ENCODE assay signal across 8 cellular contexts in genomic region chr5:109693535-109694152, GRCh38. TPM values are rescaled to one million over a fixed set of nuclear protein-coding genes. Genes with fewer than 3 reads are reported as not detected.
DNase-seq lines count a peak whose midpoint lies in the region; ATAC-seq and TF ChIP-seq lines count a peak whose summit lies in the region.

No MANE protein-coding gene starts in this region.

- H3K9me3 Mint-ChIP-seq in activated T-cell treated with anti-CD3 and anti-CD28 coated beads, Interleukin-2, amount 50 U/mL, for 72 hours, result no peaks in the 10 kb centered on the region
- no peaks in the 10 kb centered on the region for H3K9me3 Mint-ChIP-seq in activated B cell treated with CpG ODN at 0.5 μM for 24 hours

- peaks cover 1 to 2% of the 10 kb centered on the region in 2 donors for H3K36me3 Mint-ChIP-seq in activated T-cell treated with anti-CD3 and anti-CD28 coated beads, Interleukin-2, amount 50 U/mL, for 72 hours (ENCODE audit: insufficient read depth in 2 of 2)
- H3K36me3 Mint-ChIP-seq in activated B cell treated with CpG ODN at 0.5 μM for 24 hours (ENCODE audit: low read depth), result peaks cover 7% of the 10 kb centered on the region

- no peak for TF ChIP-seq CTCF in activated B cell treated with CpG ODN at 0.5 μM for 24 hours (IDR thresholded peaks at IDR 0.05)

- POLR2A ChIA-PET in activated B cell treated with CpG ODN at 0.5 μM for 24 hours (lab: Charles Lee), result interaction anchor here (0.8 kb wide), 1 partner anchor 284 kb away, joined by 5 read pairs; the partner anchor contains the start of gene PJA2

- no peak for DNase-seq in activated T-cell treated with anti-CD3 and anti-CD28 coated beads, Interleukin-2, amount 50 U/mL, for 72 hours
- no peak for DNase-seq in activated T-cell treated with anti-CD3 and anti-CD28 coated beads, Interleukin-2, amount 50 U/mL, for 1 hour
- DNase-seq in activated B cell treated with CpG ODN at 0.5 μM for 24 hours (no peak), COR-L47 (lab: John Stamatoyannopoulos, UW) (no peak), NCI-H345 treated with DMSO at 0.1 percent for 48 hours (lab: John Stamatoyannopoulos, UW; ENCODE audit: unreplicated experiment) (no peak)
- no peak for DNase-seq in stimulated activated CD4-positive, alpha-beta T cell treated with anti-CD3 and anti-CD28 coated beads, Interleukin-4, amount 100 ng/mL, for 4 hours

- no peaks in the 10 kb centered on the region for H3K36me3 ChIP-seq in iPS-18a (ENCODE audit: control insufficient read depth, low read depth, low read length)

- peaks cover 75% of the 10 kb centered on the region for H3K4me1 Mint-ChIP-seq in activated T-cell treated with anti-CD3 and anti-CD28 coated beads, Interleukin-2, amount 50 U/mL, for 72 hours (ENCODE audit: low read depth)
- H3K4me1 Mint-ChIP-seq in activated B cell treated with CpG ODN at 0.5 μM for 24 hours, result peaks cover 81% of the 10 kb centered on the region

- peaks cover 52% of the 10 kb centered on the region for H3K4me1 ChIP-seq in iPS-18a (ENCODE audit: control insufficient read depth, low read depth, low read length)

- no peaks in the 10 kb centered on the region for H3K27me3 ChIP-seq in iPS-18a (ENCODE audit: control insufficient read depth, insufficient read depth, low read length)

- peak overlapping the region; percentile 88 for H3K27ac Mint-ChIP-seq in activated T-cell treated with anti-CD3 and anti-CD28 coated beads, Interleukin-2, amount 50 U/mL, for 72 hours
- H3K27ac Mint-ChIP-seq in activated B cell treated with CpG ODN at 0.5 μM for 24 hours, result peak overlapping the region; percentile 92

- H3K4me3 ChIP-seq in iPS-18a (ENCODE audit: low read length), result peak overlapping the region; percentile 30

- intact Hi-C loops in activated B cell treated with CpG ODN at 0.5 μM for 24 hours (cut with micrococcal nuclease), result loop anchor here (5.0 to 10.0 kb wide), 3 partner anchors 51 to 934 kb away; no protein-coding TSS in a partner anchor

- CTCF ChIA-PET in activated B cell treated with CpG ODN at 0.5 μM for 24 hours (lab: Charles Lee), result no interaction called here

- peak overlapping the region; percentile 82 to 91 for H3K4me3 Mint-ChIP-seq in activated T-cell treated with anti-CD3 and anti-CD28 coated beads, Interleukin-2, amount 50 U/mL, for 72 hours
- H3K4me3 Mint-ChIP-seq in activated B cell treated with CpG ODN at 0.5 μM for 24 hours, result peak overlapping the region; percentile 88

- H3K27me3 Mint-ChIP-seq in activated T-cell treated with anti-CD3 and anti-CD28 coated beads, Interleukin-2, amount 50 U/mL, for 72 hours (ENCODE audit: low read depth), result no peaks in the 10 kb centered on the region
- no peaks in the 10 kb centered on the region for H3K27me3 Mint-ChIP-seq in activated B cell treated with CpG ODN at 0.5 μM for 24 hours

- H3K9ac ChIP-seq in iPS-18a (ENCODE audit: low read length), result no peak overlapping the region

- ATAC-seq in activated T-cell treated with anti-CD3 and anti-CD28 coated beads, Interleukin-2, amount 50 U/mL, for 72 hours (replicated peaks in 1 of 2), result no peak
- ATAC-seq in activated B cell treated with CpG ODN at 0.5 μM for 24 hours (ENCODE audit: low read depth), result no peak

- H3K27ac ChIP-seq in iPS-18a (ENCODE audit: low read length), result no peak overlapping the region
- peak overlapping the region; percentile 54 for H3K27ac ChIP-seq in temporal lobe (ENCODE audit: low read depth, low read length)

- H3K9me3 ChIP-seq in iPS-18a (ENCODE audit: control insufficient read depth, low read depth, low read length), result no peaks in the 10 kb centered on the region

RNA-seq across cellular contexts. Expression of gene MAN2A1, which starts 3.9 kb away (rescaled TPM):
- total RNA-seq in activated T-cell treated with anti-CD3 and anti-CD28 coated beads, Interleukin-2, amount 50 U/mL, for 72 hours, result 10 to 100 TPM; 47.4 to 48.8 TPM
- total RNA-seq in activated B cell treated with CpG ODN at 0.5 μM for 24 hours (42.7 and 48.6 TPM in 2 replicates), temporal lobe (53.4 TPM)
